ENCODE assay signal across 2 cellular contexts in genomic region chr14:99548871-99549270, GRCh38.
A peak's percentile ranks its signal among the peaks of the same experiment; 100 is the strongest.
TF ChIP-seq lines count a peak whose summit lies in the region.

No MANE protein-coding gene starts in this region.

TF ChIP-seq in IMR-90, 13 proteins besides CTCF, POLR2A, EP300 and RAD21:
- TF ChIP-seq BHLHE40 (IDR thresholded peaks at IDR 0.05; ENCODE audit: low read depth, low read length) (no peak), MAFK (IDR thresholded peaks at IDR 0.05; ENCODE audit: low read depth, low read length) (peak; percentile 34; the same call in 1 of the 2 replicates)

TF ChIP-seq in K562, 482 proteins besides CTCF, POLR2A, EP300 and RAD21:
- TF ChIP-seq NR1H2 (CRISPR knock-in tag; IDR thresholded peaks at IDR 0.05) (no peak), ZNF316 (IDR thresholded peaks at IDR 0.05) (peak; percentile 45), ZNF79 (CRISPR knock-in tag; IDR thresholded peaks at IDR 0.05; ENCODE audit: low read depth) (no peak)
